ENCODE assay signal across 30 cellular contexts in genomic region chr11:6546735-6547134, GRCh38.
"Had no signal": no experiment of that assay in that cellular context is flagged by ENCODE, and none has a peak within 500 bp of the region (broad histone marks: within the 10 kb centered on the region; RNA-seq: fewer than 3 reads in every experiment).

No MANE protein-coding gene starts in this region.

- ATAC-seq: activated CD8-positive, alpha-beta memory T cell treated with anti-CD3 and anti-CD28 coated beads, Interleukin-2, amount 10 ng/mL, durations not matched to agents 7 days and 5 days; activated naive CD8-positive, alpha-beta T cell treated with anti-CD3 and anti-CD28 coated beads, Interleukin-2, amount 50 U/mL, for 24 hours; PC-3 had no signal

- H3K4me3 Mint-ChIP-seq: activated CD4-positive, alpha-beta T cell treated with anti-CD3 and anti-CD28 coated beads, Interleukin-2, amount 10 ng/mL, durations not matched to agents 24 days and 14 days; activated CD8-positive, alpha-beta memory T cell treated with anti-CD3 and anti-CD28 coated beads, Interleukin-2, amount 10 ng/mL, durations not matched to agents 7 days and 5 days; activated naive CD4-positive, alpha-beta T cell treated with anti-CD3 and anti-CD28 coated beads, Interleukin-2, amount 10 ng/mL, durations not matched to agents 7 days and 5 days; activated naive CD8-positive, alpha-beta T cell; activated naive CD8-positive, alpha-beta T cell treated with anti-CD3 and anti-CD28 coated beads, Interleukin-2, amount 50 U/mL, for 24 hours had no signal

- H3K27me3 Mint-ChIP-seq: activated CD4-positive, alpha-beta T cell treated with anti-CD3 and anti-CD28 coated beads, Interleukin-2, amount 10 ng/mL, durations not matched to agents 24 days and 14 days; activated CD8-positive, alpha-beta memory T cell treated with anti-CD3 and anti-CD28 coated beads, Interleukin-2, amount 10 ng/mL, durations not matched to agents 7 days and 5 days; activated naive CD4-positive, alpha-beta T cell treated with anti-CD3 and anti-CD28 coated beads, Interleukin-2, amount 10 ng/mL, durations not matched to agents 7 days and 5 days; activated naive CD8-positive, alpha-beta T cell; activated naive CD8-positive, alpha-beta T cell treated with anti-CD3 and anti-CD28 coated beads, Interleukin-2, amount 50 U/mL, for 24 hours had no signal

- H3K4me3 ChIP-seq: MG63, Peyer's patch had no signal

- H3K4me1 Mint-ChIP-seq: activated naive CD8-positive, alpha-beta T cell treated with anti-CD3 and anti-CD28 coated beads, Interleukin-2, amount 50 U/mL, for 24 hours had no signal

- H3K27ac Mint-ChIP-seq: activated CD4-positive, alpha-beta T cell treated with anti-CD3 and anti-CD28 coated beads, Interleukin-2, amount 10 ng/mL, durations not matched to agents 24 days and 14 days; activated CD8-positive, alpha-beta memory T cell treated with anti-CD3 and anti-CD28 coated beads, Interleukin-2, amount 10 ng/mL, durations not matched to agents 7 days and 5 days; activated naive CD4-positive, alpha-beta T cell treated with anti-CD3 and anti-CD28 coated beads, Interleukin-2, amount 10 ng/mL, durations not matched to agents 7 days and 5 days; activated naive CD8-positive, alpha-beta T cell; activated naive CD8-positive, alpha-beta T cell treated with anti-CD3 and anti-CD28 coated beads, Interleukin-2, amount 50 U/mL, for 24 hours had no signal

- H3K9me3 ChIP-seq: MG63, Peyer's patch had no signal

- H3K27me3 ChIP-seq: brain microvascular endothelial cell, MG63, Peyer's patch had no signal

- H3K9me3 Mint-ChIP-seq: activated CD4-positive, alpha-beta T cell treated with anti-CD3 and anti-CD28 coated beads, Interleukin-2, amount 10 ng/mL, durations not matched to agents 24 days and 14 days; activated naive CD4-positive, alpha-beta T cell treated with anti-CD3 and anti-CD28 coated beads, Interleukin-2, amount 10 ng/mL, durations not matched to agents 7 days and 5 days; activated naive CD8-positive, alpha-beta T cell treated with anti-CD3 and anti-CD28 coated beads, Interleukin-2, amount 50 U/mL, for 24 hours had no signal

- DNase-seq: activated CD4-positive, alpha-beta T cell treated with anti-CD3 and anti-CD28 coated beads for 1 hour; activated CD4-positive, alpha-beta T cell treated with anti-CD3 and anti-CD28 coated beads, Interleukin-2, amount 10 ng/mL, durations not matched to agents 24 days and 14 days; activated CD4-positive, alpha-beta T cell treated with anti-CD3 and anti-CD28 coated beads, Interleukin-2, amount 50 U/mL, for 48 hours; activated CD4-positive, CD25-positive, alpha-beta regulatory T cell; activated CD8-positive, alpha-beta memory T cell treated with anti-CD3 and anti-CD28 coated beads for 24 hours; activated CD8-positive, alpha-beta memory T cell treated with anti-CD3 and anti-CD28 coated beads, Interleukin-2, amount 10 ng/mL, durations not matched to agents 7 days and 5 days; activated CD8-positive, alpha-beta memory T cell treated with anti-CD3 and anti-CD28 coated beads, Interleukin-2, amount 50 U/mL, for 48 hours; activated effector memory CD4-positive, alpha-beta T cell treated with Interleukin-2 at 50 U/mL for 16 hours; activated naive CD4-positive, alpha-beta T cell treated with anti-CD3 and anti-CD28 coated beads, Interleukin-2, amount 10 ng/mL, durations not matched to agents 7 days and 5 days; activated naive CD8-positive, alpha-beta T cell treated with anti-CD3 and anti-CD28 coated beads, Interleukin-2, amount 50 U/mL, for 24 hours; activated T-cell treated with anti-CD3 and anti-CD28 coated beads, Interleukin-2, amount 50 U/mL, for 48 hours; brain microvascular endothelial cell; Kasumi-1; KG1; MG63; NCI-H1092; NCI-H1436 treated with DMSO at 0.1 percent for 48 hours; NCI-H1694 treated with DMSO at 0.1 percent for 48 hours; NCI-H2029; NCI-H345; NCI-H524 treated with DMSO at 0.1 percent for 48 hours; NCI-H748 treated with DMSO at 0.1 percent for 48 hours; NK-92 treated with Interleukin-12 subunit alpha and Interleukin-12 subunit beta, amount 100 ng/mL, for 24 hours; PC-3; SIG-M5; T1000; WERI-Rb-1 had no signal

- H3K4me1 ChIP-seq: Peyer's patch had no signal

- H3K36me3 ChIP-seq: brain microvascular endothelial cell, MG63, WERI-Rb-1 had no signal

- H3K27ac ChIP-seq: brain microvascular endothelial cell, Peyer's patch, RWPE1, WERI-Rb-1 had no signal

- H3K36me3 Mint-ChIP-seq: activated naive CD8-positive, alpha-beta T cell had no signal
